ENCODE assay signal across 17 cellular contexts in the genomic region with DNA sequence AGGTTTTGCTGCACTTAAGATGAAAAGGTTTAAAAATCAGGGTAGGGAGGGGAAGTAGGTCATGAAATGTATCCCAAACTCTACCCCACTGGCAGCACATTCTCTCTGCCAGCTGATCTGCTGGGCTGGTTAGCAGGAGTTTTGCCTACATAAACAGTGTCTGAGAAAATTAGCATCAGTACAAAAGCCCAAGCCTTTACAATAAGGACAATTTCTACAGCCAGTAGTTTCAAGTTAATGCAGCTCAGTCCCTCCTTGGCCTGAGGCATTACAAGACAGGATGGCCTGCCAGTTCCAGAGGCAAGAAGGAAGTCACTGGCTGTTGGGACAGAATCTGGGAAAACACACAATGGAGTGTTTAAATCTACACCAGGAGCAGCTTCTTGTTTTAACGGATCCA. TPM values are rescaled to one million over a fixed set of nuclear protein-coding genes. Genes with fewer than 3 reads are reported as not detected.
DNase-seq lines count a peak whose midpoint lies in the region; ATAC-seq, FAIRE-seq and TF ChIP-seq lines count a peak whose summit lies in the region.
"Had no signal": no experiment of that assay in that cellular context is flagged by ENCODE, and none has a peak within 500 bp of the region (broad histone marks: within the 10 kb centered on the region; RNA-seq: fewer than 3 reads in every experiment).

No MANE protein-coding gene starts in this region.

- H3K4me2 ChIP-seq in astrocyte (ENCODE audit: low read length) = peak overlapping the region; percentile 34

- peaks cover 83% of the 10 kb centered on the region for H3K79me2 ChIP-seq in astrocyte (ENCODE audit: insufficient read depth, low read length)

- TF ChIP-seq POLR2A in gastrocnemius medialis (IDR thresholded peaks at IDR 0.05) = no peak

- in situ Hi-C loops in gastrocnemius medialis (cut with MboI; ENCODE audit: low sequenced_read_pairs in 4 of 4) = loop anchor here in 1 of 4 donors (5.0 kb wide), 1 partner anchor 34 kb away; the partner anchor contains the start of gene NCEH1

- WGBS in HUES64 = 59% methylated on average over 1 of the region's 1 CpG

- H3K27me3 Mint-ChIP-seq in astrocyte (ENCODE audit: low read depth, unreplicated experiment) = no peaks in the 10 kb centered on the region
- H3K27me3 Mint-ChIP-seq: activated CD4-positive, alpha-beta memory T cell treated with anti-CD3 and anti-CD28 coated beads, Interleukin-2, amount 10 ng/mL, durations not matched to agents 7 days and 5 days; stimulated activated naive CD8-positive, alpha-beta T cell treated with anti-CD3 and anti-CD28 coated beads, Interleukin-15, amount 100 ng/mL, for 72 hours had no signal

- H3K4me3 Mint-ChIP-seq in astrocyte (ENCODE audit: unreplicated experiment) = no peak overlapping the region
- H3K4me3 Mint-ChIP-seq: activated CD4-positive, alpha-beta memory T cell treated with anti-CD3 and anti-CD28 coated beads, Interleukin-2, amount 10 ng/mL, durations not matched to agents 7 days and 5 days; stimulated activated naive CD8-positive, alpha-beta T cell treated with anti-CD3 and anti-CD28 coated beads, Interleukin-15, amount 100 ng/mL, for 72 hours; T-helper 1 cell treated with Interleukin-12 subunit alpha and Interleukin-12 subunit beta and Interleukin-4 antibody, amounts not matched to agents 30 μg/mL and 1 μg/mL, for 36 hours had no signal

- peak; percentile 25 to 35 for ATAC-seq in gastrocnemius medialis
- no peak for ATAC-seq in GM18517 (IDR thresholded peaks at IDR 0.05; ENCODE audit: unreplicated experiment)
- ATAC-seq in HG03354 (IDR thresholded peaks at IDR 0.05; ENCODE audit: poor library complexity, severe bottlenecking, unreplicated experiment) = no peak
- ATAC-seq: K562; stimulated activated naive CD8-positive, alpha-beta T cell treated with anti-CD3 and anti-CD28 coated beads, Interleukin-15, amount 100 ng/mL, for 72 hours had no signal

- H3K27me3 ChIP-seq in HUES64 (ENCODE audit: insufficient read depth, low read length) = no peaks in the 10 kb centered on the region
- no peaks in the 10 kb centered on the region for H3K27me3 ChIP-seq in astrocyte (ENCODE audit: insufficient read depth, low read length)
- no peaks in the 10 kb centered on the region for H3K27me3 ChIP-seq in gastrocnemius medialis

- peak overlapping the region; percentile 27; the same call in 1 of the 2 replicates for H3K27ac ChIP-seq in HUES64 (ENCODE audit: low read depth, low read length)
- peak overlapping the region; percentile 31 for H3K27ac ChIP-seq in astrocyte (ENCODE audit: low read depth, low read length)
- H3K27ac ChIP-seq in gastrocnemius medialis = peak overlapping the region; percentile 31 to 74 (median 60)
- H3K27ac ChIP-seq: parathyroid adenoma had no signal

- H3K36me3 ChIP-seq in HUES64 (ENCODE audit: insufficient read depth, low read length) (no peaks in the 10 kb centered on the region), astrocyte (ENCODE audit: insufficient read depth, low read length) (no peaks in the 10 kb centered on the region), gastrocnemius medialis (no peaks in the 10 kb centered on the region)

- H3K36me3 Mint-ChIP-seq in astrocyte (ENCODE audit: low read depth, unreplicated experiment) = no peaks in the 10 kb centered on the region

- H3K4me1 ChIP-seq in HUES64 (ENCODE audit: insufficient read depth, low read length) (peaks cover 32% of the 10 kb centered on the region), astrocyte (ENCODE audit: insufficient read depth, low read length) (peaks cover 25% of the 10 kb centered on the region), gastrocnemius medialis (peaks cover 19% of the 10 kb centered on the region in 2 donors)
- H3K4me1 ChIP-seq: parathyroid adenoma had no signal

- no peak for FAIRE-seq in astrocyte (lab: Jason Lieb, UNC)
- FAIRE-seq: GM12891, K562 had no signal

- intact Hi-C loops in gastrocnemius medialis (cut with DNase I; ENCODE audit: low total_unique reads) = no loop called here

- H3K9me3 Mint-ChIP-seq in astrocyte (ENCODE audit: unreplicated experiment) = no peaks in the 10 kb centered on the region
- H3K9me3 Mint-ChIP-seq: activated CD4-positive, alpha-beta memory T cell treated with anti-CD3 and anti-CD28 coated beads, Interleukin-2, amount 10 ng/mL, durations not matched to agents 7 days and 5 days; T-helper 1 cell treated with Interleukin-12 subunit alpha and Interleukin-12 subunit beta and Interleukin-4 antibody, amounts not matched to agents 30 μg/mL and 1 μg/mL, for 36 hours had no signal

- peak overlapping the region; percentile 2; the same call in 1 of the 2 replicates for H3K4me3 ChIP-seq in HUES64 (ENCODE audit: low read length)
- no peak overlapping the region for H3K4me3 ChIP-seq in astrocyte (ENCODE audit: insufficient read depth, low read depth, low read length)
- peak overlapping the region in 3 of 4 donors; percentile 5 to 30 (median 28) for H3K4me3 ChIP-seq in gastrocnemius medialis
- H3K4me3 ChIP-seq: K562 had no signal

- DNase-seq in astrocyte (ENCODE audit: low read depth) (no peak), globus pallidus (ENCODE audit: low spot score) (peak; percentile 42), gastrocnemius medialis (no peak), NCI-H774 (lab: John Stamatoyannopoulos, UW) (no peak)
- DNase-seq: activated CD4-positive, alpha-beta memory T cell treated with anti-CD3 and anti-CD28 coated beads, Interleukin-2, amount 10 ng/mL, durations not matched to agents 7 days and 5 days; activated gamma-delta T cell treated with Interleukin-2 at 50 U/mL for 16 hours; central memory CD4-positive, alpha-beta T cell; NCI-H2081 treated with DMSO at 0.1 percent for 48 hours; stimulated activated CD4-positive, alpha-beta T cell treated with anti-CD3 and anti-CD28 coated beads, Interleukin-4, amount 100 ng/mL, for 4 hours; stimulated activated naive CD8-positive, alpha-beta T cell treated with anti-CD3 and anti-CD28 coated beads, Interleukin-15, amount 100 ng/mL, for 72 hours had no signal

- H3K9me3 ChIP-seq in HUES64 (ENCODE audit: insufficient read depth, low read depth, low read length) = no peaks in the 10 kb centered on the region
- H3K9me3 ChIP-seq in astrocyte (ENCODE audit: insufficient read depth, low read depth, low read length) = no peaks in the 10 kb centered on the region
- no peaks in the 10 kb centered on the region for H3K9me3 ChIP-seq in gastrocnemius medialis

- no peak for TF ChIP-seq CTCF in astrocyte (IDR thresholded peaks at IDR 0.05; ENCODE audit: insufficient read depth, low read depth, low read length)
- TF ChIP-seq CTCF in gastrocnemius medialis (IDR thresholded peaks at IDR 0.05 in 4 of 5, conservative IDR thresholded peaks at IDR 0.05 in 1 of 5) = no peak

- H2AFZ ChIP-seq in astrocyte (ENCODE audit: low read depth, low read length) = peak overlapping the region; percentile 20
- H2AFZ ChIP-seq: parathyroid adenoma had no signal

- peaks cover 11% of the 10 kb centered on the region for H3K4me1 Mint-ChIP-seq in astrocyte (ENCODE audit: low read depth, unreplicated experiment)
- H3K4me1 Mint-ChIP-seq: stimulated activated naive CD8-positive, alpha-beta T cell treated with anti-CD3 and anti-CD28 coated beads, Interleukin-15, amount 100 ng/mL, for 72 hours had no signal

- H3K27ac Mint-ChIP-seq in astrocyte (ENCODE audit: unreplicated experiment) = no peak overlapping the region
- H3K27ac Mint-ChIP-seq: activated CD4-positive, alpha-beta memory T cell treated with anti-CD3 and anti-CD28 coated beads, Interleukin-2, amount 10 ng/mL, durations not matched to agents 7 days and 5 days; stimulated activated naive CD8-positive, alpha-beta T cell treated with anti-CD3 and anti-CD28 coated beads, Interleukin-15, amount 100 ng/mL, for 72 hours; T-helper 1 cell treated with Interleukin-12 subunit alpha and Interleukin-12 subunit beta and Interleukin-4 antibody, amounts not matched to agents 30 μg/mL and 1 μg/mL, for 36 hours had no signal

- no peaks in the 10 kb centered on the region for H4K20me1 ChIP-seq in astrocyte (ENCODE audit: insufficient read depth, low read length)

- H3K9ac ChIP-seq in HUES64 (ENCODE audit: low read depth, low read length) (0 out of 2 replicates have a peak overlapping the region, but pooled peaks have one; percentile 22), astrocyte (ENCODE audit: low read length) (peak overlapping the region; percentile 48)
- H3K9ac ChIP-seq: parathyroid adenoma had no signal

RNA-seq across cellular contexts. Expression of gene NCEH1, which starts 32.8 kb away (rescaled TPM):
- 1.6 TPM for polyA plus RNA-seq in HUES64 (2013, experiment 1 of 2)
- 2.1 TPM for polyA plus RNA-seq in HUES64 (2013, experiment 2 of 2)
- total RNA-seq in astrocyte = 14.1 and 16.9 TPM in 2 replicates
- 10 to 100 TPM in 1 of 4 donors, 1 to 10 TPM in 3; 7.0 to 19.8 (median 8.2) TPM for total RNA-seq in gastrocnemius medialis

Comparison
In these comparisons a context has a peak if more than half of its experiments do, and no peak if none do; other contexts are left out.
1. ATAC-seq: peak in gastrocnemius medialis (2 of 2); none in GM18517 (single experiment) and HG03354 (single experiment).
2. Peak in every context shown above with its lines, with median percentiles within 50 percentile points of each other: H3K27ac ChIP-seq.